9 cellular contexts compared by ENCODE assay signal in the genomic region with DNA sequence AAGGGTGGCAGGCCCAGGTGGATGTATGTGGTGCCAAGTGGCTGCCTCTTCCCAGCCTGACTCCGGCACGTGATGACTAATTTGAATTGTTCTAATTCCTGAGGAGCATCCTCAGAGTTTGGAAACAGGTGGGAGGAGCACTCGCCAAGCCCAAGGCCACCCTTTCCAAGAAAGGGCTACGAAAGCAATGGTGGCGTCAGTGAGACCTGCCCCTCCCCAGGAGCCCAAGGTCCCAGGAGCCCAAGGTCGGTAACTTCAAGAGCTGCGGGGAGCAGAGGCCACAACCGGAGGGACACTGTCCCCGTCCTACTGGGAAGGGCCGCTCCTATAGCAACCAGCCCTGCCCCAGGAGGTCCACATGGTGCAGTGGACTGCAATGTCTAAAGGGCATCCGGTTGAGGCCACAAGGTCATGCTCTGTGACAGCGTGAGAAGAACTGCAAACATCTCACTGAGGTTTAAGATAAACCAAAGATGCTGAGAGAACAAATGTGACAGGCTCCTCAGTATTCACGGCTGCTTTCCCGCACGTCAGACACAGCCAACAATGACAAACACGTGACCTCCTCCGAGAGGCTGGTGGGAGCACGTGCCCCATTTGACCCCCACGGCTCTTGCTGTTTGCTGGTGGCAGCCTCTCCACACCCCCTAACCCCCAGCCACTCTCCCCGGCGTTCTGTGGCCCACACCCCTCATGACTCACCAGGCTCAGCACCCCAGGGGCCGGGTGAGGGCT.
DNase-seq lines count a peak whose midpoint lies in the region; ATAC-seq and FAIRE-seq lines count a peak whose summit lies in the region.
"Had no signal": no experiment of that assay in that cellular context is flagged by ENCODE, and none has a peak within 500 bp of the region (broad histone marks: within the 10 kb centered on the region; RNA-seq: fewer than 3 reads in every experiment).

No MANE protein-coding gene starts in this region.

- ATAC-seq in activated T-cell treated with anti-CD3 and anti-CD28 coated beads, Interleukin-2, amount 50 U/mL, for 4 hours = no peak
- ATAC-seq in activated T-helper 17 cell treated with anti-CD3 and anti-CD28 coated beads, Interleukin-2, amount 50 U/mL, for 72 hours (replicated peaks) = no peak

- H3K36me3 ChIP-seq in mesodermal cell (ENCODE audit: control insufficient read depth, insufficient read depth, low read length) = no peaks in the 10 kb centered on the region

- peak overlapping the region; percentile 33 for H3K27ac ChIP-seq in mesodermal cell (ENCODE audit: low read depth, low read length, severe bottlenecking)

- no peak for DNase-seq in activated T-cell treated with anti-CD3 and anti-CD28 coated beads, Interleukin-2, amount 50 U/mL, for 24 hours
- DNase-seq in activated T-cell treated with anti-CD3 and anti-CD28 coated beads, Interleukin-2, amount 50 U/mL, for 4 hours = no peak
- DNase-seq in urothelium cell line (ENCODE audit: low spot score) (peak; percentile 63), DMS114 treated with DMSO at 0.1 percent for 48 hours (lab: John Stamatoyannopoulos, UW; ENCODE audit: unreplicated experiment) (no peak)
- DNase-seq in activated effector memory CD4-positive, alpha-beta T cell treated with anti-CD3 and anti-CD28 coated beads, Interleukin-2, amount 50 U/mL, for 16 hours = no peak

- no peak overlapping the region for H3K4me3 ChIP-seq in mesodermal cell (ENCODE audit: extremely low read depth, insufficient read depth, low read length, poor library complexity, severe bottlenecking)

- no peaks in the 10 kb centered on the region for H3K36me3 Mint-ChIP-seq in activated T-cell treated with anti-CD3 and anti-CD28 coated beads, Interleukin-2, amount 50 U/mL, for 24 hours (ENCODE audit: low read depth)
- H3K36me3 Mint-ChIP-seq in activated T-cell treated with anti-CD3 and anti-CD28 coated beads, Interleukin-2, amount 50 U/mL, for 4 hours (ENCODE audit: insufficient read depth) = peaks cover 2% of the 10 kb centered on the region
- peaks cover 18% of the 10 kb centered on the region for H3K36me3 Mint-ChIP-seq in dendritic cell treated with granulocyte-macrophage colony-stimulating factor and Interleukin-4, amounts not matched to agents 40 ng/mL and 50 ng/mL, for 4 days (ENCODE audit: low read depth)
- H3K36me3 Mint-ChIP-seq in activated T-helper 17 cell treated with anti-CD3 and anti-CD28 coated beads, Interleukin-2, amount 50 U/mL, for 72 hours (ENCODE audit: low read depth) = no peaks in the 10 kb centered on the region

- peaks cover 25% of the 10 kb centered on the region for H3K4me1 ChIP-seq in mesodermal cell (ENCODE audit: control insufficient read depth, insufficient read depth, low read length, poor library complexity, severe bottlenecking)

- WGBS in mesodermal cell (ENCODE audit: insufficient coverage in 2 of 2), 2 experiments = 75 to 79% methylated on average over 15 to 21 of the region's 22 CpGs

- intact Hi-C loops in dendritic cell treated with granulocyte-macrophage colony-stimulating factor and Interleukin-4, amounts not matched to agents 40 ng/mL and 50 ng/mL, for 4 days (cut with micrococcal nuclease) = loop anchor here (10.0 kb wide), 1 partner anchor 61 kb away; no protein-coding TSS in a partner anchor

- H3K27me3 Mint-ChIP-seq in activated T-cell treated with anti-CD3 and anti-CD28 coated beads, Interleukin-2, amount 50 U/mL, for 24 hours = no peaks in the 10 kb centered on the region
- H3K27me3 Mint-ChIP-seq in activated T-cell treated with anti-CD3 and anti-CD28 coated beads, Interleukin-2, amount 50 U/mL, for 4 hours (ENCODE audit: low read depth) = no peaks in the 10 kb centered on the region
- H3K27me3 Mint-ChIP-seq in dendritic cell treated with granulocyte-macrophage colony-stimulating factor and Interleukin-4, amounts not matched to agents 40 ng/mL and 50 ng/mL, for 4 days = no peaks in the 10 kb centered on the region
- H3K27me3 Mint-ChIP-seq in activated T-helper 17 cell treated with anti-CD3 and anti-CD28 coated beads, Interleukin-2, amount 50 U/mL, for 72 hours = no peaks in the 10 kb centered on the region

- H3K27ac Mint-ChIP-seq in activated T-cell treated with anti-CD3 and anti-CD28 coated beads, Interleukin-2, amount 50 U/mL, for 24 hours = peak overlapping the region; percentile 55
- peak overlapping the region; percentile 85 for H3K27ac Mint-ChIP-seq in dendritic cell treated with granulocyte-macrophage colony-stimulating factor and Interleukin-4, amounts not matched to agents 40 ng/mL and 50 ng/mL, for 4 days
- no peak overlapping the region for H3K27ac Mint-ChIP-seq in activated T-helper 17 cell treated with anti-CD3 and anti-CD28 coated beads, Interleukin-2, amount 50 U/mL, for 72 hours

- H3K9me3 ChIP-seq in mesodermal cell (ENCODE audit: control insufficient read depth, low read length) = no peaks in the 10 kb centered on the region

- H3K4me3 Mint-ChIP-seq in activated T-cell treated with anti-CD3 and anti-CD28 coated beads, Interleukin-2, amount 50 U/mL, for 24 hours = no peak overlapping the region
- H3K4me3 Mint-ChIP-seq in activated T-cell treated with anti-CD3 and anti-CD28 coated beads, Interleukin-2, amount 50 U/mL, for 4 hours = no peak overlapping the region
- no peak overlapping the region for H3K4me3 Mint-ChIP-seq in dendritic cell treated with granulocyte-macrophage colony-stimulating factor and Interleukin-4, amounts not matched to agents 40 ng/mL and 50 ng/mL, for 4 days
- no peak overlapping the region for H3K4me3 Mint-ChIP-seq in activated T-helper 17 cell treated with anti-CD3 and anti-CD28 coated beads, Interleukin-2, amount 50 U/mL, for 72 hours

- H3K4me1 Mint-ChIP-seq in activated T-cell treated with anti-CD3 and anti-CD28 coated beads, Interleukin-2, amount 50 U/mL, for 24 hours (ENCODE audit: low read depth) = peaks cover 45% of the 10 kb centered on the region
- peaks cover 33% of the 10 kb centered on the region for H3K4me1 Mint-ChIP-seq in activated T-cell treated with anti-CD3 and anti-CD28 coated beads, Interleukin-2, amount 50 U/mL, for 4 hours (ENCODE audit: low read depth)
- H3K4me1 Mint-ChIP-seq in dendritic cell treated with granulocyte-macrophage colony-stimulating factor and Interleukin-4, amounts not matched to agents 40 ng/mL and 50 ng/mL, for 4 days (ENCODE audit: low read depth) = peaks cover 92% of the 10 kb centered on the region
- H3K4me1 Mint-ChIP-seq in activated T-helper 17 cell treated with anti-CD3 and anti-CD28 coated beads, Interleukin-2, amount 50 U/mL, for 72 hours = peaks cover 18% of the 10 kb centered on the region

- no peaks in the 10 kb centered on the region for H3K9me3 Mint-ChIP-seq in activated T-cell treated with anti-CD3 and anti-CD28 coated beads, Interleukin-2, amount 50 U/mL, for 24 hours
- H3K9me3 Mint-ChIP-seq in activated T-cell treated with anti-CD3 and anti-CD28 coated beads, Interleukin-2, amount 50 U/mL, for 4 hours = no peaks in the 10 kb centered on the region
- H3K9me3 Mint-ChIP-seq in dendritic cell treated with granulocyte-macrophage colony-stimulating factor and Interleukin-4, amounts not matched to agents 40 ng/mL and 50 ng/mL, for 4 days = no peaks in the 10 kb centered on the region
- no peaks in the 10 kb centered on the region for H3K9me3 Mint-ChIP-seq in activated T-helper 17 cell treated with anti-CD3 and anti-CD28 coated beads, Interleukin-2, amount 50 U/mL, for 72 hours

- FAIRE-seq in urothelium cell line (lab: Jason Lieb, UNC) = no peak
- FAIRE-seq: A204.1 had no signal
